24 cellular contexts compared by ENCODE assay signal in the genomic region with DNA sequence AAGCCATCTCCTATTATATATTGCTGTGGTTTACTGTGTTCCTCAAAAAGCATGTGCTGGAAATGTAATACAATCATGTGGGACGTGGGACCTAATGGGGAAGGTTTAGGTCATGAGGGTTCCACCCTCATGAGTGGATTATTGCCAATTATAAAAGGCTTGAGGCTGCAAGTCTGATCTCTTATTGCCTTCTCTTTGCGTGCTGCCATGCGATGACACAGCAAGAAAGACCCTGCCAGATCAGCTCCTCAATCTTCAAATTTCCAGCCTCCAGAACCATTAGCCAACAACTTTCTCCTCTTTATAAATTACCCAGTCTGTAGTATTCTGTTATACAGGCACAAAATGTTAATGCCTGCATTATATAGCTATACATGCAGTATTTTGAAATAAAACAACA. TPM values are rescaled to one million over a fixed set of nuclear protein-coding genes. Genes with fewer than 3 reads are reported as not detected.
"Had no signal": no experiment of that assay in that cellular context is flagged by ENCODE, and none has a peak within 500 bp of the region (broad histone marks: within the 10 kb centered on the region; RNA-seq: fewer than 3 reads in every experiment).

No MANE protein-coding gene starts in this region.

- H3K4me3 ChIP-seq: ascending aorta, body of pancreas, Peyer's patch, SJCRH30 had no signal

- H3K9me3 Mint-ChIP-seq: activated CD4-positive, alpha-beta T cell treated with anti-CD3 and anti-CD28 coated beads, Interleukin-2, amount 10 ng/mL, durations not matched to agents 24 days and 14 days had no signal

- H3K27me3 Mint-ChIP-seq: activated B cell treated with CpG ODN at 0.5 μM for 24 hours; activated CD4-positive, alpha-beta T cell treated with anti-CD3 and anti-CD28 coated beads, Interleukin-2, amount 10 ng/mL, durations not matched to agents 24 days and 14 days; activated CD8-positive, alpha-beta memory T cell treated with anti-CD3 and anti-CD28 coated beads, Interleukin-2, amount 10 ng/mL, durations not matched to agents 7 days and 5 days; activated naive CD8-positive, alpha-beta T cell treated with anti-CD3 and anti-CD28 coated beads, Interleukin-2, amount 50 U/mL, for 24 hours; activated T-cell treated with anti-CD3 and anti-CD28 coated beads, Interleukin-2, amount 50 U/mL, for 24 hours; T-helper 17 cell had no signal

- H3K27me3 ChIP-seq: ascending aorta, body of pancreas, Peyer's patch, SJCRH30 had no signal

- ATAC-seq: activated CD8-positive, alpha-beta memory T cell treated with anti-CD3 and anti-CD28 coated beads, Interleukin-2, amount 10 ng/mL, durations not matched to agents 7 days and 5 days; activated naive CD4-positive, alpha-beta T cell treated with anti-CD3 and anti-CD28 coated beads, Interleukin-2, amount 50 U/mL, for 72 hours; activated naive CD8-positive, alpha-beta T cell treated with anti-CD3 and anti-CD28 coated beads, Interleukin-2, amount 50 U/mL, for 24 hours; body of pancreas; T-helper 17 cell had no signal

- H3K4me3 Mint-ChIP-seq: activated B cell treated with CpG ODN at 0.5 μM for 24 hours; activated CD4-positive, alpha-beta T cell treated with anti-CD3 and anti-CD28 coated beads, Interleukin-2, amount 10 ng/mL, durations not matched to agents 24 days and 14 days; activated CD8-positive, alpha-beta memory T cell treated with anti-CD3 and anti-CD28 coated beads, Interleukin-2, amount 10 ng/mL, durations not matched to agents 7 days and 5 days; activated naive CD8-positive, alpha-beta T cell treated with anti-CD3 and anti-CD28 coated beads, Interleukin-2, amount 50 U/mL, for 24 hours; activated T-cell treated with anti-CD3 and anti-CD28 coated beads, Interleukin-2, amount 50 U/mL, for 24 hours; T-helper 17 cell had no signal

- H3K36me3 Mint-ChIP-seq: activated CD8-positive, alpha-beta memory T cell treated with anti-CD3 and anti-CD28 coated beads, Interleukin-2, amount 10 ng/mL, durations not matched to agents 7 days and 5 days had no signal

- H3K27ac ChIP-seq: ascending aorta, body of pancreas, Peyer's patch, RWPE1, SJCRH30 had no signal

- H3K4me1 Mint-ChIP-seq: activated B cell treated with CpG ODN at 0.5 μM for 24 hours; activated CD4-positive, alpha-beta T cell treated with anti-CD3 and anti-CD28 coated beads, Interleukin-2, amount 10 ng/mL, durations not matched to agents 24 days and 14 days; activated CD8-positive, alpha-beta memory T cell treated with anti-CD3 and anti-CD28 coated beads, Interleukin-2, amount 10 ng/mL, durations not matched to agents 7 days and 5 days; activated naive CD8-positive, alpha-beta T cell treated with anti-CD3 and anti-CD28 coated beads, Interleukin-2, amount 50 U/mL, for 24 hours; T-helper 17 cell had no signal

- H3K4me1 ChIP-seq: ascending aorta, body of pancreas, Peyer's patch, SJCRH30 had no signal

- H3K27ac Mint-ChIP-seq: activated B cell treated with CpG ODN at 0.5 μM for 24 hours; activated CD4-positive, alpha-beta T cell treated with anti-CD3 and anti-CD28 coated beads, Interleukin-2, amount 10 ng/mL, durations not matched to agents 24 days and 14 days; activated CD8-positive, alpha-beta memory T cell treated with anti-CD3 and anti-CD28 coated beads, Interleukin-2, amount 10 ng/mL, durations not matched to agents 7 days and 5 days; activated naive CD4-positive, alpha-beta T cell treated with anti-CD3 and anti-CD28 coated beads, Interleukin-2, amount 50 U/mL, for 72 hours; activated naive CD8-positive, alpha-beta T cell treated with anti-CD3 and anti-CD28 coated beads, Interleukin-2, amount 50 U/mL, for 24 hours; activated T-cell treated with anti-CD3 and anti-CD28 coated beads, Interleukin-2, amount 50 U/mL, for 24 hours; T-helper 17 cell had no signal

- H3K36me3 ChIP-seq: ascending aorta, Peyer's patch, SJCRH30 had no signal

- DNase-seq: activated B cell treated with CpG ODN at 0.5 μM for 24 hours; activated CD4-positive, alpha-beta T cell treated with anti-CD3 and anti-CD28 coated beads for 1 hour; activated CD4-positive, alpha-beta T cell treated with anti-CD3 and anti-CD28 coated beads, Interleukin-2, amount 10 ng/mL, durations not matched to agents 24 days and 14 days; activated CD4-positive, alpha-beta T cell treated with anti-CD3 and anti-CD28 coated beads, Interleukin-2, amount 50 U/mL, for 48 hours; activated CD8-positive, alpha-beta memory T cell treated with anti-CD3 and anti-CD28 coated beads, Interleukin-2, amount 10 ng/mL, durations not matched to agents 7 days and 5 days; activated effector memory CD4-positive, alpha-beta T cell treated with anti-CD3 and anti-CD28 coated beads, Interleukin-2, amount 50 U/mL, for 16 hours; activated naive CD4-positive, alpha-beta T cell treated with Interleukin-2 at 50 U/mL for 16 hours; activated naive CD8-positive, alpha-beta T cell treated with anti-CD3 and anti-CD28 coated beads, Interleukin-2, amount 50 U/mL, for 24 hours; activated T-cell treated with anti-CD3 and anti-CD28 coated beads, Interleukin-2, amount 50 U/mL, for 24 hours; amniotic stem cell; body of pancreas; central memory CD4-positive, alpha-beta T cell; Karpas-422; NCI-H1048; NCI-H2107; Peyer's patch; Right ventricle myocardium superior; SJCRH30; T-helper 17 cell; T-helper 9 cell had no signal

- H3K9me3 ChIP-seq: ascending aorta, Peyer's patch, SJCRH30 had no signal

RNA-seq across cellular contexts. Expression of a gene that starts 45.4 kb away (rescaled TPM):
- total RNA-seq: activated B cell treated with CpG ODN at 0.5 μM for 24 hours; activated CD4-positive, alpha-beta T cell treated with anti-CD3 and anti-CD28 coated beads, Interleukin-2, amount 10 ng/mL, durations not matched to agents 24 days and 14 days; activated CD8-positive, alpha-beta memory T cell treated with anti-CD3 and anti-CD28 coated beads, Interleukin-2, amount 10 ng/mL, durations not matched to agents 7 days and 5 days; activated naive CD4-positive, alpha-beta T cell treated with anti-CD3 and anti-CD28 coated beads, Interleukin-2, amount 50 U/mL, for 72 hours; ascending aorta; body of pancreas; bronchial epithelial cell; Peyer's patch; SJCRH30; T-helper 17 cell had no signal
